1 cellular context compared by ENCODE assay signal in genomic region chr16:24845726-24846547, GRCh38.
TF ChIP-seq lines count a peak whose summit lies in the region.

SLC5A11 (plus strand) TSS chr16:24845963; CDS start chr16:24858644, 12,681 bp downstream.

TF ChIP-seq in HepG2, 621 proteins besides CTCF, POLR2A, EP300 and RAD21 (continued from another document and continues in another):
- TF ChIP-seq PRDM15 (CRISPR knock-in tag; IDR thresholded peaks at IDR 0.05) (no peak), ZNF777 (CRISPR knock-in tag; IDR thresholded peaks at IDR 0.05) (no peak), ZNF383 (CRISPR knock-in tag; IDR thresholded peaks at IDR 0.05; ENCODE audit: borderline replicate concordance) (no peak), ZNF558 (CRISPR knock-in tag; IDR thresholded peaks at IDR 0.05; ENCODE audit: borderline replicate concordance) (no peak), XBP1 (CRISPR knock-in tag; IDR thresholded peaks at IDR 0.05) (no peak), HNF4G (IDR thresholded peaks at IDR 0.05; ENCODE audit: borderline replicate concordance, low read depth, low read length) (peak; percentile 79), HNF4G (CRISPR knock-in tag; IDR thresholded peaks at IDR 0.05; ENCODE audit: borderline replicate concordance, low read depth) (peak; percentile 78; the same call in 1 of the 2 replicates), ZNF546 (CRISPR knock-in tag; conservative IDR thresholded peaks at IDR 0.05) (0 out of 2 replicates have a peak, but pooled peaks have one; percentile 51), DNMT1 (CRISPR knock-in tag; IDR thresholded peaks at IDR 0.05) (0 out of 2 replicates have a peak, but pooled peaks have one; percentile 88), AKAP8 (CRISPR knock-in tag; IDR thresholded peaks at IDR 0.05) (no peak), ZNF326 (CRISPR knock-in tag; IDR thresholded peaks at IDR 0.05; ENCODE audit: borderline replicate concordance) (no peak), ZBED4 (CRISPR knock-in tag; IDR thresholded peaks at IDR 0.05; ENCODE audit: borderline replicate concordance) (peak; percentile 53; the same call in 1 of the 2 replicates), HNRNPK (IDR thresholded peaks at IDR 0.05; ENCODE audit: low read depth, low read length, poor library complexity, severe bottlenecking) (no peak), ZNF749 (CRISPR knock-in tag; IDR thresholded peaks at IDR 0.05; ENCODE audit: borderline replicate concordance) (no peak), NCOA2 (CRISPR knock-in tag; IDR thresholded peaks at IDR 0.05) (no peak; the same call in 1 of the 2 replicates), MTF1 (CRISPR knock-in tag; IDR thresholded peaks at IDR 0.05) (no peak), HIVEP1 (CRISPR knock-in tag; IDR thresholded peaks at IDR 0.05) (no peak), RFX5 (IDR thresholded peaks at IDR 0.05; ENCODE audit: low read depth, low read length) (no peak), ETV6 (CRISPR knock-in tag; conservative IDR thresholded peaks at IDR 0.05) (0 out of 2 replicates have a peak, but pooled peaks have one; percentile 30), MAFK (conservative IDR thresholded peaks at IDR 0.05 in 1 of 2, IDR thresholded peaks at IDR 0.05 in 1 of 2; ENCODE audit: low read length in 2 of 2) (no peak), ZBTB38 (CRISPR knock-in tag; IDR thresholded peaks at IDR 0.05) (peak; percentile 44; the same call in 1 of the 2 replicates), ISL2 (CRISPR knock-in tag; IDR thresholded peaks at IDR 0.05) (no peak), PATZ1 (CRISPR knock-in tag; IDR thresholded peaks at IDR 0.05) (peak; percentile 73), REPIN1 (CRISPR knock-in tag; IDR thresholded peaks at IDR 0.05; ENCODE audit: borderline replicate concordance, low read depth) (peak; percentile 78; the same call in 1 of the 2 replicates), MED8 (CRISPR knock-in tag; IDR thresholded peaks at IDR 0.05; ENCODE audit: insufficient replicate concordance) (no peak), THYN1 (CRISPR knock-in tag; IDR thresholded peaks at IDR 0.05; ENCODE audit: borderline replicate concordance, low read depth) (no peak), HNRNPLL (IDR thresholded peaks at IDR 0.05; ENCODE audit: low read depth, low read length, poor library complexity, severe bottlenecking) (peak; percentile 39), MAFG (CRISPR knock-in tag; IDR thresholded peaks at IDR 0.05) (no peak), ATAD3A (CRISPR knock-in tag; IDR thresholded peaks at IDR 0.05) (no peak), ATF1 (CRISPR knock-in tag; IDR thresholded peaks at IDR 0.05) (no peak), ESRRA (CRISPR knock-in tag; IDR thresholded peaks at IDR 0.05; ENCODE audit: low read depth) (peak; percentile 49; the same call in 1 of the 2 replicates), ZNF12 (CRISPR knock-in tag; IDR thresholded peaks at IDR 0.05) (no peak), ZNF782 (CRISPR knock-in tag; IDR thresholded peaks at IDR 0.05; ENCODE audit: borderline replicate concordance) (no peak), MTA3 (CRISPR knock-in tag; IDR thresholded peaks at IDR 0.05) (no peak), FOSL1 (CRISPR knock-in tag; IDR thresholded peaks at IDR 0.05; ENCODE audit: borderline replicate concordance) (no peak), ATF7-NPFF (CRISPR knock-in tag; IDR thresholded peaks at IDR 0.05; ENCODE audit: low read depth) (no peak), ZFP36L1 (CRISPR knock-in tag; IDR thresholded peaks at IDR 0.05) (no peak), NFE2L1 (CRISPR knock-in tag; IDR thresholded peaks at IDR 0.05; ENCODE audit: borderline replicate concordance) (0 out of 2 replicates have a peak, but pooled peaks have one; percentile 16), RERE (CRISPR knock-in tag; IDR thresholded peaks at IDR 0.05; ENCODE audit: low read depth) (no peak), CENPBD1 (CRISPR knock-in tag; IDR thresholded peaks at IDR 0.05; ENCODE audit: borderline replicate concordance, low read depth) (no peak), NR2F6 (IDR thresholded peaks at IDR 0.05) (0 out of 2 replicates have a peak, but pooled peaks have one; percentile 31), NR2F6 (CRISPR knock-in tag; IDR thresholded peaks at IDR 0.05) (peak; percentile 23; the same call in 1 of the 2 replicates), FOXK1 (CRISPR knock-in tag; IDR thresholded peaks at IDR 0.05; ENCODE audit: borderline replicate concordance, low read depth) (no peak), JUND (CRISPR knock-in tag; IDR thresholded peaks at IDR 0.05) (no peak), PCBP1 (IDR thresholded peaks at IDR 0.05; ENCODE audit: borderline replicate concordance, low read depth, low read length) (0 out of 2 replicates have a peak, but pooled peaks have one; percentile 30), ZNF615 (CRISPR knock-in tag; IDR thresholded peaks at IDR 0.05; ENCODE audit: borderline replicate concordance) (no peak), HBP1 (CRISPR knock-in tag; IDR thresholded peaks at IDR 0.05; ENCODE audit: low read depth) (no peak), HMGXB4 (CRISPR knock-in tag; IDR thresholded peaks at IDR 0.05; ENCODE audit: borderline replicate concordance in 1 of 2, low read depth in 1 of 2) (no peak), ZNF530 (CRISPR knock-in tag; IDR thresholded peaks at IDR 0.05; ENCODE audit: low read depth) (no peak)
